ENCODE assay signal across 14 cellular contexts in genomic region chr7:11082121-11082520, GRCh38.
"Had no signal": no experiment of that assay in that cellular context is flagged by ENCODE, and none has a peak within 500 bp of the region (broad histone marks: within the 10 kb centered on the region; RNA-seq: fewer than 3 reads in every experiment).

No MANE protein-coding gene starts in this region.

- H3K9me3 ChIP-seq: sigmoid colon, upper lobe of right lung had no signal

- H3K4me1 Mint-ChIP-seq: immature natural killer cell, nephron had no signal

- H3K27me3 ChIP-seq: sigmoid colon, upper lobe of right lung had no signal

- H3K27ac Mint-ChIP-seq: activated CD4-positive, alpha-beta memory T cell treated with anti-CD3 and anti-CD28 coated beads for 36 hours; dendritic cell treated with granulocyte-macrophage colony-stimulating factor and Interleukin-4, amounts not matched to agents 40 ng/mL and 50 ng/mL, for 4 days; immature natural killer cell; T-helper 17 cell had no signal

- H3K27me3 Mint-ChIP-seq: activated CD4-positive, alpha-beta memory T cell treated with anti-CD3 and anti-CD28 coated beads for 36 hours; dendritic cell treated with granulocyte-macrophage colony-stimulating factor and Interleukin-4, amounts not matched to agents 40 ng/mL and 50 ng/mL, for 4 days; T-helper 17 cell had no signal

- H3K4me3 ChIP-seq: sigmoid colon, upper lobe of right lung had no signal

- ATAC-seq: left cardiac atrium, T-helper 17 cell, upper lobe of right lung had no signal

- H3K27ac ChIP-seq: sigmoid colon, upper lobe of right lung had no signal

- H3K4me1 ChIP-seq: sigmoid colon, upper lobe of right lung had no signal

- H3K9me3 Mint-ChIP-seq: activated CD4-positive, alpha-beta memory T cell treated with anti-CD3 and anti-CD28 coated beads for 36 hours; activated T-helper 1 cell treated with anti-CD3 and anti-CD28 coated beads, Interleukin-12 subunit alpha, Interleukin-12 subunit beta, Interleukin-2, Interleukin-4 antibody, amounts not matched to agents 30 ng/mL and 10 ng/mL and 1 ng/mL, durations not matched to agents 14 hours and 24 hours and 36 hours; immature natural killer cell; nephron had no signal

- H3K4me3 Mint-ChIP-seq: activated CD4-positive, alpha-beta memory T cell treated with anti-CD3 and anti-CD28 coated beads for 36 hours; activated T-helper 1 cell treated with anti-CD3 and anti-CD28 coated beads, Interleukin-12 subunit alpha, Interleukin-12 subunit beta, Interleukin-2, Interleukin-4 antibody, amounts not matched to agents 30 ng/mL and 10 ng/mL and 1 ng/mL, durations not matched to agents 14 hours and 24 hours and 36 hours; dendritic cell treated with granulocyte-macrophage colony-stimulating factor and Interleukin-4, amounts not matched to agents 40 ng/mL and 50 ng/mL, for 4 days; immature natural killer cell; nephron; T-helper 17 cell had no signal

- DNase-seq: activated CD4-positive, alpha-beta memory T cell treated with anti-CD3 and anti-CD28 coated beads for 36 hours; activated CD4-positive, CD25-positive, alpha-beta regulatory T cell treated with anti-CD3 and anti-CD28 coated beads, Interleukin-2, amount 50 U/mL, for 72 hours; activated CD8-positive, alpha-beta memory T cell treated with anti-CD3 and anti-CD28 coated beads, Interleukin-2, amount 50 U/mL, for 4 hours; activated naive CD4-positive, alpha-beta T cell; immature natural killer cell; left cardiac atrium; sigmoid colon; stimulated activated CD4-positive, alpha-beta T cell treated with anti-CD3 and anti-CD28 coated beads, Interleukin-12 subunit alpha, Interleukin-12 subunit beta, amount 100 ng/mL, for 4 hours; stimulated activated naive CD4-positive, alpha-beta T cell; T-helper 17 cell; upper lobe of right lung had no signal

- H3K36me3 ChIP-seq: sigmoid colon, upper lobe of right lung had no signal
